18 cellular contexts compared by ENCODE assay signal in the genomic region with DNA sequence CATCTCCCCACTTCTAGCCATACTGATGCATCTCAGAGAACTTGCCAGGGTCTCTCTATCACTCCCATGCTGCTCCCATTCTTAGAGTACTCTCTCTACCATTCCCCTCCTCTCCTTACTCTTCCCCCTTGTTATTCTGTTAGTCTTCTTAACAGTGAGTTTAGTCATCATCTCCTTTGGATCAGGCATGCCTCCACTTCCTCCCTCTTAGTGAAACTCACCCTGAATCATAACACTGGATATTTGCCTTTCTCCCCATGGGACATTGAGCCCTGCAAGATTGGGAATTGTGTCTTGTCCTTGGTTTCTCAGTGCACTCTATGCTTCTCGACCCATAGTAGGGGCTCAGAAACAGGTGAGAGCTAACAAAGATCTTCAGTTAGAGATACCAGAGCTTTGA.
DNase-seq lines count a peak whose midpoint lies in the region; TF ChIP-seq lines count a peak whose summit lies in the region.
"Had no signal": no experiment of that assay in that cellular context is flagged by ENCODE, and none has a peak within 500 bp of the region (broad histone marks: within the 10 kb centered on the region; RNA-seq: fewer than 3 reads in every experiment).

No MANE protein-coding gene starts in this region.

- no peaks in the 10 kb centered on the region for H3K27me3 ChIP-seq in adipocyte (replicated peaks; ENCODE audit: control insufficient read depth, insufficient read depth, low read length)
- H3K27me3 ChIP-seq: Peyer's patch, testis had no signal

- no peaks in the 10 kb centered on the region for H3K36me3 ChIP-seq in adipocyte (ENCODE audit: control insufficient read depth, insufficient read depth, low read length, severe bottlenecking)
- H3K36me3 ChIP-seq: Peyer's patch had no signal

- DNase-seq in HS-5 (ENCODE audit: low read depth) (peak; percentile 63), adipocyte (ENCODE audit: low read depth) (peak; percentile 31), fibroblast of mammary gland (ENCODE audit: low read depth) (peak; percentile 88), stromal cell of bone marrow (ENCODE audit: low read depth) (peak; percentile 87), nucleus accumbens (lab: John Stamatoyannopoulos, UW) (no peak), NCI-H69 (lab: John Stamatoyannopoulos, UW) (no peak), NCI-H1105 treated with DMSO at 0.1 percent for 48 hours (lab: John Stamatoyannopoulos, UW) (no peak)
- DNase-seq: activated B cell treated with CpG ODN at 0.5 μM for 24 hours; DND-41; effector CD8-positive, alpha-beta T cell; islet precursor cell; mesendoderm; NCI-H2029; NCI-H526 treated with DMSO at 0.1 percent for 48 hours; Peyer's patch; stimulated activated CD4-positive, alpha-beta T cell treated with anti-CD3 and anti-CD28 coated beads, Interleukin-2, amount 100 ng/mL, for 48 hours; testis had no signal

- peaks cover 37% of the 10 kb centered on the region for H3K4me1 ChIP-seq in adipocyte (ENCODE audit: control insufficient read depth, insufficient read depth, low read length)

- no peak overlapping the region for H3K9ac ChIP-seq in adipocyte (ENCODE audit: low read length)

- no peaks in the 10 kb centered on the region for H3K9me3 ChIP-seq in adipocyte (ENCODE audit: control insufficient read depth, low read length)
- H3K9me3 ChIP-seq: Peyer's patch, testis had no signal

- no peak for TF ChIP-seq CTCF in fibroblast of mammary gland (conservative IDR thresholded peaks at IDR 0.05; ENCODE audit: control insufficient read depth, insufficient read depth, low read depth, low read length)

- H3K4me3 ChIP-seq in adipocyte (ENCODE audit: low read length) = no peak overlapping the region
- H3K4me3 ChIP-seq in fibroblast of mammary gland (ENCODE audit: control insufficient read depth, low read depth, low read length) = no peak overlapping the region
- H3K4me3 ChIP-seq: GM23338, Peyer's patch, testis had no signal

Comparison
In these comparisons a context has a peak if more than half of its experiments do, and no peak if none do; other contexts are left out.
1. DNase-seq: peak in HS-5 (single experiment), adipocyte (single experiment), fibroblast of mammary gland (single experiment) and stromal cell of bone marrow (single experiment); none in nucleus accumbens (0 of 56), NCI-H69 (single experiment) and NCI-H1105 treated with DMSO at 0.1 percent for 48 hours (single experiment).